Comparison of ENCODE assay signal across 1 cellular context in genomic region chr19:530133-531008, GRCh38.
TF ChIP-seq lines count a peak whose summit lies in the region.

No MANE protein-coding gene starts in this region.

TF ChIP-seq in GM12878, 131 proteins besides CTCF, POLR2A, EP300 and RAD21:
- TF ChIP-seq ELK1 (IDR thresholded peaks at IDR 0.05; ENCODE audit: low read depth, low read length) (no peak), YBX1 (IDR thresholded peaks at IDR 0.05) (no peak), TBL1XR1 (IDR thresholded peaks at IDR 0.05; ENCODE audit: low read depth, low read length) (no peak), ETV6 (conservative IDR thresholded peaks at IDR 0.05 in 1 of 2, IDR thresholded peaks at IDR 0.05 in 1 of 2; ENCODE audit: borderline replicate concordance in 1 of 2, low read depth in 1 of 2) (no peak), NBN (IDR thresholded peaks at IDR 0.05) (0 out of 2 replicates have a peak, but pooled peaks have one; percentile 36), CREM (IDR thresholded peaks at IDR 0.05; ENCODE audit: low read depth) (no peak), BCLAF1 (IDR thresholded peaks at IDR 0.05) (no peak), NKRF (conservative IDR thresholded peaks at IDR 0.05) (no peak), SMC3 (IDR thresholded peaks at IDR 0.05; ENCODE audit: borderline replicate concordance, low read length) (no peak), IRF5 (IDR thresholded peaks at IDR 0.05; ENCODE audit: borderline replicate concordance) (no peak), EED (IDR thresholded peaks at IDR 0.05; ENCODE audit: low read depth) (no peak), SRF (IDR thresholded peaks at IDR 0.05; ENCODE audit: low read depth in 2 of 2, low read length in 2 of 2) (no peak), HDGF (IDR thresholded peaks at IDR 0.05) (peak; percentile 56; the same call in 1 of the 2 replicates), ASH2L (IDR thresholded peaks at IDR 0.05; ENCODE audit: borderline replicate concordance, low read depth) (no peak)
